Comparison of ENCODE assay signal across 1 cellular context in the genomic region with DNA sequence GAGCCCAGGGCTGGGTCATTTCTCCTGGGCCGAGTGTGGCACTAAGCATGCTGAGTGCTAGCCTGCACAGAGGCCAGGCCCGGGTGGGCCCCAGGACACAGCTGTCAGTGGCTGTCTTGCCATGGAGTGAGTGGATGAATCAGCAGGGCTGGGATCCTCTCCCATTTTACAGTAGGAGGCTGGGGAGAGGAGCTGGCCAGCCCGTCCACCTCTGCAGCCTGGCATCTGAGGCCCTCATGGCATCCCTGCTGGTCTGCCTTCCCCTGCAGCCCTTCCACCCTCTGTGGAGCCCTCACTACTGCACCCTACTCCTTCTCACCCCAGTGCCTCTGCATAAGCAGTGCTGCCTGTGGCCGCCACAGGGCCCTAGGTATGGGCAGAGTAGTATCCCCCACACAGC. TPM values are rescaled to one million over a fixed set of nuclear protein-coding genes. Genes with fewer than 3 reads are reported as not detected.
"Had no signal": no experiment of that assay in that cellular context is flagged by ENCODE, and none has a peak within 500 bp of the region (broad histone marks: within the 10 kb centered on the region; RNA-seq: fewer than 3 reads in every experiment).

No MANE protein-coding gene starts in this region.

RNA-seq across cellular contexts. Expression of a gene that starts 21.1 kb away (rescaled TPM):
- total RNA-seq: MCF 10A had no signal
